In genomic region chr6:84739866-84740208, GRCh38 we compare ENCODE assay signal across 1 cellular context.
TF ChIP-seq lines count a peak whose summit lies in the region.

No MANE protein-coding gene starts in this region.

TF ChIP-seq in HepG2, 621 proteins besides CTCF, POLR2A, EP300 and RAD21:
- TF ChIP-seq ZNF354B (CRISPR knock-in tag; IDR thresholded peaks at IDR 0.05): no peak
- TF ChIP-seq CHCHD3 (CRISPR knock-in tag; IDR thresholded peaks at IDR 0.05): no peak
- TF ChIP-seq PRMT3 (CRISPR knock-in tag; IDR thresholded peaks at IDR 0.05; ENCODE audit: borderline replicate concordance, low read depth): no peak
- no peak for TF ChIP-seq CCAR2 (optimal IDR thresholded peaks at IDR 0.05; ENCODE audit: low read depth, low read length)
- TF ChIP-seq PREB (CRISPR knock-in tag; IDR thresholded peaks at IDR 0.05): no peak
